ENCODE assay signal across 8 cellular contexts in the genomic region with DNA sequence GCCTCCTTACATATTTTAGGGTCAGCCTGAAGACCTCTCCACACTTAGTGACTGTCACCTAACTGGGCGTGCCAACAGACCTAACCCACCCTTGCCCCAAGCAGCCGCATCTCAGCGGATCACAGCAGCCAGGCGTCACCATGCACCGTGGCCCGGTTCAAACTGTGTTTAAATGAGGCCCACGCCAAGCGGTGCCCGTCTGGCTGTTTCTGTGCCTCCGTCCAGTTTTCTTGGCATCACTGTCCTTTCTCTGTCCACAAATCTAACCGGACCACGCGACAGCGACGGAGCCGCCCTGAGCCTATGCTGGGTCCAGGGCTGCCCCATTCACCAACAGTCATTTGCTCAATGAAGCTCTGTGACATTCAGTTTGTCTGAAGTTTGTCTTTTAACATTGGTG.
"Had no signal": no experiment of that assay in that cellular context is flagged by ENCODE, and none has a peak within 500 bp of the region (broad histone marks: within the 10 kb centered on the region; RNA-seq: fewer than 3 reads in every experiment).

No MANE protein-coding gene starts in this region.

- DNase-seq: GDM1, GF-D8 had no signal

- H3K4me3 ChIP-seq: GM12878 had no signal

- ATAC-seq: GM12878 had no signal

- FAIRE-seq: G401.6, GM12878, GM12891, GM12892, GM18507, GM19239 had no signal
